ENCODE assay signal across 28 cellular contexts in genomic region chr9:109085510-109085909, GRCh38.
"Had no signal": no experiment of that assay in that cellular context is flagged by ENCODE, and none has a peak within 500 bp of the region (broad histone marks: within the 10 kb centered on the region; RNA-seq: fewer than 3 reads in every experiment).

No MANE protein-coding gene starts in this region.

- H3K36me3 ChIP-seq: breast epithelium had no signal

- H3K4me1 ChIP-seq: breast epithelium, psoas muscle, vagina had no signal

- H3K27me3 Mint-ChIP-seq: activated CD8-positive, alpha-beta T cell treated with anti-CD3 and anti-CD28 coated beads for 36 hours; activated T-helper 17 cell treated with anti-CD3 and anti-CD28 coated beads, Interleukin-2, amount 50 U/mL, for 72 hours; dendritic cell treated with granulocyte-macrophage colony-stimulating factor and Interleukin-4, amounts not matched to agents 40 ng/mL and 50 ng/mL, for 4 days; T-helper 17 cell had no signal

- DNase-seq: activated CD4-positive, alpha-beta T cell treated with anti-CD3 and anti-CD28 coated beads, Interleukin-2, amount 50 U/mL, for 1 hour; activated CD8-positive, alpha-beta T cell treated with anti-CD3 and anti-CD28 coated beads for 36 hours; activated gamma-delta T cell treated with Interleukin-2 at 50 U/mL for 16 hours; activated naive CD4-positive, alpha-beta T cell treated with anti-CD3 and anti-CD28 coated beads, Interleukin-2, amount 50 U/mL, for 16 hours; activated T-cell treated with anti-CD3 and anti-CD28 coated beads, Interleukin-2, amount 50 U/mL, for 4 hours; amniotic stem cell; central memory CD4-positive, alpha-beta T cell; head of caudate nucleus; hippocampal formation; left cardiac atrium; left ventricle myocardium superior; pancreas; psoas muscle; sigmoid colon; small intestine; stimulated activated CD4-positive, alpha-beta T cell treated with anti-CD3 and anti-CD28 coated beads, Interleukin-2, amount 100 ng/mL, for 24 hours; stimulated activated naive CD4-positive, alpha-beta T cell; T-helper 17 cell; T1000; transverse colon had no signal

- H3K4me1 Mint-ChIP-seq: nephron, WTC11 had no signal

- H3K27ac ChIP-seq: breast epithelium, epithelial cell of prostate, pancreas, psoas muscle, sigmoid colon, transverse colon, vagina had no signal

- FAIRE-seq: keratinocyte, pancreas, small intestine had no signal

- H3K9me3 ChIP-seq: breast epithelium, pancreas, psoas muscle, sigmoid colon, transverse colon, vagina had no signal

- H3K27me3 ChIP-seq: breast epithelium, pancreas, sigmoid colon, transverse colon, vagina had no signal

- H3K27ac Mint-ChIP-seq: activated CD8-positive, alpha-beta T cell treated with anti-CD3 and anti-CD28 coated beads for 36 hours; activated T-helper 17 cell treated with anti-CD3 and anti-CD28 coated beads, Interleukin-2, amount 50 U/mL, for 72 hours; dendritic cell treated with granulocyte-macrophage colony-stimulating factor and Interleukin-4, amounts not matched to agents 40 ng/mL and 50 ng/mL, for 4 days; nephron had no signal

- ATAC-seq: activated CD8-positive, alpha-beta T cell treated with anti-CD3 and anti-CD28 coated beads for 36 hours; activated T-cell treated with anti-CD3 and anti-CD28 coated beads, Interleukin-2, amount 50 U/mL, for 4 hours; activated T-helper 17 cell treated with anti-CD3 and anti-CD28 coated beads, Interleukin-2, amount 50 U/mL, for 72 hours; left cardiac atrium; left ventricle myocardium superior; T-helper 17 cell; WTC11 had no signal

- H3K4me3 ChIP-seq: breast epithelium, pancreas, psoas muscle, sigmoid colon, transverse colon, vagina had no signal

- H3K4me3 Mint-ChIP-seq: activated CD8-positive, alpha-beta T cell treated with anti-CD3 and anti-CD28 coated beads for 36 hours; activated T-cell treated with anti-CD3 and anti-CD28 coated beads, Interleukin-2, amount 50 U/mL, for 4 hours; activated T-helper 17 cell treated with anti-CD3 and anti-CD28 coated beads, Interleukin-2, amount 50 U/mL, for 72 hours; dendritic cell treated with granulocyte-macrophage colony-stimulating factor and Interleukin-4, amounts not matched to agents 40 ng/mL and 50 ng/mL, for 4 days; nephron; T-helper 17 cell; WTC11 had no signal

- H3K9me3 Mint-ChIP-seq: activated CD8-positive, alpha-beta T cell treated with anti-CD3 and anti-CD28 coated beads for 36 hours; activated T-cell treated with anti-CD3 and anti-CD28 coated beads, Interleukin-2, amount 50 U/mL, for 4 hours; activated T-helper 17 cell treated with anti-CD3 and anti-CD28 coated beads, Interleukin-2, amount 50 U/mL, for 72 hours; dendritic cell treated with granulocyte-macrophage colony-stimulating factor and Interleukin-4, amounts not matched to agents 40 ng/mL and 50 ng/mL, for 4 days; nephron; WTC11 had no signal
